In genomic region chr7:104252409-104253134, GRCh38 we compare ENCODE assay signal across 12 cellular contexts. TPM values are rescaled to one million over a fixed set of nuclear protein-coding genes. Genes with fewer than 3 reads are reported as not detected.
DNase-seq lines count a peak whose midpoint lies in the region; ATAC-seq and TF ChIP-seq lines count a peak whose summit lies in the region.
"Had no signal": no experiment of that assay in that cellular context is flagged by ENCODE, and none has a peak within 500 bp of the region (broad histone marks: within the 10 kb centered on the region; RNA-seq: fewer than 3 reads in every experiment).

No MANE protein-coding gene starts in this region.

- H3K4me3 ChIP-seq in fibroblast of mammary gland (ENCODE audit: control insufficient read depth, low read depth, low read length) (no peak overlapping the region), upper lobe of right lung (no peak overlapping the region), gastrocnemius medialis (no peak overlapping the region)
- H3K4me3 ChIP-seq: BLaER1, upper lobe of left lung had no signal

- DNase-seq in Right ventricle myocardium inferior (ENCODE audit: missing footprints) (no peak), cardiac septum (ENCODE audit: low spot score) (no peak), OCI-M1 (lab: John Stamatoyannopoulos, UW) (peak; percentile 52), fibroblast of mammary gland (ENCODE audit: low read depth) (peak; percentile 23), upper lobe of right lung (no peak), gastrocnemius medialis (no peak)
- no peak for DNase-seq in activated CD4-positive, CD25-positive, alpha-beta regulatory T cell (lab: John Stamatoyannopoulos, UW)
- DNase-seq: NCI-H510A treated with DMSO at 0.1 percent for 48 hours, posterior cingulate gyrus, upper lobe of left lung had no signal

- no peaks in the 10 kb centered on the region for H3K4me1 ChIP-seq in upper lobe of right lung
- H3K4me1 ChIP-seq in gastrocnemius medialis = no peaks in the 10 kb centered on the region
- H3K4me1 ChIP-seq: BLaER1, upper lobe of left lung had no signal

- H3K36me3 ChIP-seq in upper lobe of right lung (no peaks in the 10 kb centered on the region), gastrocnemius medialis (no peaks in the 10 kb centered on the region)
- H3K36me3 ChIP-seq: BLaER1, upper lobe of left lung had no signal

- H3K27me3 ChIP-seq in upper lobe of right lung (no peaks in the 10 kb centered on the region), gastrocnemius medialis (no peaks in the 10 kb centered on the region)
- H3K27me3 ChIP-seq: BLaER1, upper lobe of left lung had no signal

- no peak overlapping the region for H3K27ac ChIP-seq in upper lobe of right lung
- H3K27ac ChIP-seq in gastrocnemius medialis = no peak overlapping the region
- H3K27ac ChIP-seq: BLaER1, upper lobe of left lung had no signal

- TF ChIP-seq POLR2A in gastrocnemius medialis (IDR thresholded peaks at IDR 0.05) = no peak

- TF ChIP-seq CTCF in fibroblast of mammary gland (conservative IDR thresholded peaks at IDR 0.05; ENCODE audit: control insufficient read depth, insufficient read depth, low read depth, low read length) (peak; percentile 27), upper lobe of right lung (IDR thresholded peaks at IDR 0.05) (no peak), gastrocnemius medialis (IDR thresholded peaks at IDR 0.05 in 4 of 5, conservative IDR thresholded peaks at IDR 0.05 in 1 of 5) (no peak)

- H3K9me3 ChIP-seq in upper lobe of right lung (no peaks in the 10 kb centered on the region), gastrocnemius medialis (no peaks in the 10 kb centered on the region)
- H3K9me3 ChIP-seq: BLaER1, upper lobe of left lung had no signal

- in situ Hi-C loops in gastrocnemius medialis (cut with MboI; ENCODE audit: low sequenced_read_pairs in 4 of 4) = no loop called here

- peak; percentile 57 for ATAC-seq in Right ventricle myocardium inferior
- ATAC-seq in upper lobe of right lung = peak; percentile 21
- ATAC-seq in gastrocnemius medialis = no peak
- ATAC-seq in HG02571 (IDR thresholded peaks at IDR 0.05; ENCODE audit: unreplicated experiment) = no peak

- intact Hi-C loops in Right ventricle myocardium inferior (cut with DNase I) (no loop called here), cardiac septum (cut with DNase I) (no loop called here), upper lobe of right lung (cut with DNase I) (no loop called here), gastrocnemius medialis (cut with DNase I; ENCODE audit: low total_unique reads) (no loop called here)

RNA-seq across cellular contexts. Expression of gene ORC5, which starts 44.8 kb away (rescaled TPM):
- 7.1 TPM for total RNA-seq in Right ventricle myocardium inferior
- 8.6 TPM for total RNA-seq in cardiac septum
- 13.6 TPM for total RNA-seq in upper lobe of right lung
- 10 to 100 TPM in 2 of 4 donors, 1 to 10 TPM in 2; 4.3 to 58.1 (median 12.6) TPM for total RNA-seq in gastrocnemius medialis

Comparison
In these comparisons a context has a peak if more than half of its experiments do, and no peak if none do; other contexts are left out.
1. ATAC-seq: peak in Right ventricle myocardium inferior (single experiment) and upper lobe of right lung (single experiment); none in gastrocnemius medialis (0 of 2) and HG02571 (single experiment).
2. DNase-seq: peak in OCI-M1 (single experiment) and fibroblast of mammary gland (single experiment); none in Right ventricle myocardium inferior (single experiment), cardiac septum (single experiment), upper lobe of right lung (single experiment), gastrocnemius medialis (0 of 2) and activated CD4-positive, CD25-positive, alpha-beta regulatory T cell (0 of 4).